In the genomic region with DNA sequence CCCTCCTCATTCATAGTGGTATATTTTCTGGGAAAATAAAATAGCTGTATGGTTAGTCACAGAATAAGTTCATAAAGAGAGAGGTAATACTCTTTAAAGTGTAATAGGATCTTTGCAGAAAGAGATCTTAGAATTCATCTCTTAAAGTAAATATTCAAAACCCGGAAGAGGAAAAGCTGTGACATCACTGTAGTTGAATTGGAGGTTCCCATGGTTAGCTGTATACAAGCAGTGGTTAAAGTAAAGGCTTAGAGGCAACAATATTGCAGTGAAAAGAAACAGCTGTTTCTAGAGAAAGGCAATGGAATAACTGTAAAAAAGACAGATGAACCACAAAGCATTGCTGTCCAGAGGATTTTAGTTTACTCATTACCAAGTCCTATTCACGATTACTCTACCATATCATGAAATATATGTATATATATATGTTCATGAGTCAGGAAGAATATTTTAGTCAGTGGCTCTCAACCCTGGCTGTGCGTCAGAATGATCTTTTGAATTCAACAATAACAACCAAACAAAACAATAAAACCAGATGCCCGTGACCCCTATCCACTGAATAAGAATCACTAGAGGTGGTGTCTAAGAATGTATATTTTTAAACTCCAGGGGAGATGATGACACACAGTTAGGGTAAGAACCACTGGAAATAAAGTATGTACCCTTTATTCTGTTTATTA, we compare ENCODE assay signal across 13 cellular contexts. TPM values are rescaled to one million over a fixed set of nuclear protein-coding genes. Genes with fewer than 3 reads are reported as not detected.
A peak's percentile ranks its signal among the peaks of the same experiment; 100 is the strongest.
DNase-seq lines count a peak whose midpoint lies in the region; ATAC-seq and TF ChIP-seq lines count a peak whose summit lies in the region.
"Had no signal": no experiment of that assay in that cellular context is flagged by ENCODE, and none has a peak within 500 bp of the region (broad histone marks: within the 10 kb centered on the region; RNA-seq: fewer than 3 reads in every experiment).

No MANE protein-coding gene starts in this region.

- H3K4me1 ChIP-seq in A673 (ENCODE audit: insufficient read depth, low read length, poor library complexity, severe bottlenecking): peaks cover 8% of the 10 kb centered on the region
- H3K4me1 ChIP-seq in HEK293 (ENCODE audit: control insufficient read depth, insufficient read depth, low read length): peaks cover 5% of the 10 kb centered on the region; the same call in 1 of the 2 replicates

- H3K27ac ChIP-seq in A673 (ENCODE audit: low read depth, low read length, poor library complexity, severe bottlenecking) (no peak overlapping the region), HEK293 (ENCODE audit: extremely low read depth, low read depth, low read length) (no peak overlapping the region)
- H3K27ac ChIP-seq: BLaER1 treated with 17β-estradiol and CSF1 and Interleukin-3, amounts not matched to agents 10 nM and 100 nM; suprapubic skin had no signal

- no TSS peak for BruUV-seq in A673 (replicated peaks; lab: Mats Ljungman, UMichigan)

- CTCF ChIA-PET in A673 (lab: Charles Lee) (interaction anchor here (0.6 kb wide), 1 partner anchor 764 kb away, joined by 9 read pairs; no protein-coding TSS in a partner anchor), HEK293 (lab: Yijun Ruan, JAX) (interaction anchor here (0.9 kb wide), 2 partner anchors 14 to 28 kb away, joined by 3 read pairs; no protein-coding TSS in a partner anchor)

- no peaks in the 10 kb centered on the region for H3K27me3 ChIP-seq in A673 (replicated peaks; ENCODE audit: insufficient read depth, low read depth, low read length, poor library complexity)
- H3K27me3 ChIP-seq: BLaER1 treated with 17β-estradiol and CSF1 and Interleukin-3, amounts not matched to agents 10 nM and 100 nM; left lung; suprapubic skin had no signal

- H3K9me3 ChIP-seq in A673 (ENCODE audit: low read depth, low read length, poor library complexity, severe bottlenecking): no peaks in the 10 kb centered on the region
- no peaks in the 10 kb centered on the region for H3K9me3 ChIP-seq in HEK293 (ENCODE audit: control insufficient read depth, insufficient read depth, low read depth, low read length)
- H3K9me3 ChIP-seq: left lung, suprapubic skin had no signal

- peak; percentile 22 for DNase-seq in A673 (ENCODE audit: low spot score)
- DNase-seq in amniotic stem cell (lab: John Stamatoyannopoulos, UW): peak; percentile 38
- peak; percentile 16 for DNase-seq in kidney tubule cell (ENCODE audit: low spot score)
- DNase-seq in GF-D8 (lab: John Stamatoyannopoulos, UW): no peak
- DNase-seq in NCI-H2196 (lab: John Stamatoyannopoulos, UW; ENCODE audit: unreplicated experiment): no peak
- DNase-seq: activated CD4-positive, alpha-beta T cell treated with anti-CD3 and anti-CD28 coated beads, Interleukin-2, amount 50 U/mL, for 4 hours; aorta; left lung had no signal

- POLR2A ChIA-PET in A673 (lab: Charles Lee; ENCODE audit: low non-redundant PET): no interaction called here
- POLR2A ChIA-PET in HEK293 (lab: Yijun Ruan, JAX): no interaction called here

- intact Hi-C loops in A673 (cut with micrococcal nuclease; ENCODE audit: unreplicated experiment): no loop called here

- H3K36me3 ChIP-seq in A673 (ENCODE audit: insufficient read depth, low read length, poor library complexity, severe bottlenecking) (peaks cover 15% of the 10 kb centered on the region), HEK293 (ENCODE audit: control insufficient read depth in 2 of 2, insufficient read depth in 1 of 2, low read length in 2 of 2) (peaks cover 0 to 42% of the 10 kb centered on the region in 2 experiments; a peak in 1 of 3 replicates)

- ATAC-seq in GM18868 (IDR thresholded peaks at IDR 0.05; ENCODE audit: unreplicated experiment): no peak
- ATAC-seq in HG02642 (IDR thresholded peaks at IDR 0.05; ENCODE audit: poor library complexity, unreplicated experiment): no peak
- ATAC-seq: left lung had no signal

- no peak for TF ChIP-seq CTCF in A673 (conservative IDR thresholded peaks at IDR 0.05; ENCODE audit: low read depth, low read length)
- no peak for TF ChIP-seq CTCF in HEK293 (tag by site-specific recombination; IDR thresholded peaks at IDR 0.05)

- H3K4me3 ChIP-seq in A673 (ENCODE audit: low read depth, low read length, poor library complexity, severe bottlenecking) (no peak overlapping the region), HEK293 (ENCODE audit: low read depth, low read length) (no peak overlapping the region)
- H3K4me3 ChIP-seq: BLaER1 treated with 17β-estradiol and CSF1 and Interleukin-3, amounts not matched to agents 10 nM and 100 nM; left lung; suprapubic skin had no signal

TF ChIP-seq in HEK293, 187 proteins besides CTCF, POLR2A, EP300 and RAD21:
- TF ChIP-seq ZNF629 (tag by site-specific recombination; IDR thresholded peaks at IDR 0.05) (peak; percentile 35; the same call in 1 of the 2 replicates), MYNN (tag by site-specific recombination; IDR thresholded peaks at IDR 0.05; ENCODE audit: borderline replicate concordance) (no peak)

RNA-seq across cellular contexts. Expression of gene ERCC6L2, which starts 4.7 kb away (rescaled TPM):
- 43.5 and 51.2 TPM in 2 replicates for total RNA-seq in A673 (2021)

Comparison
In these comparisons a context has a peak if more than half of its experiments do, and no peak if none do; other contexts are left out.
1. DNase-seq: peak in A673 (single experiment), amniotic stem cell (single experiment) and kidney tubule cell (single experiment); none in GF-D8 (single experiment) and NCI-H2196 (single experiment).